Comparison of ENCODE assay signal across 24 cellular contexts in the genomic region with DNA sequence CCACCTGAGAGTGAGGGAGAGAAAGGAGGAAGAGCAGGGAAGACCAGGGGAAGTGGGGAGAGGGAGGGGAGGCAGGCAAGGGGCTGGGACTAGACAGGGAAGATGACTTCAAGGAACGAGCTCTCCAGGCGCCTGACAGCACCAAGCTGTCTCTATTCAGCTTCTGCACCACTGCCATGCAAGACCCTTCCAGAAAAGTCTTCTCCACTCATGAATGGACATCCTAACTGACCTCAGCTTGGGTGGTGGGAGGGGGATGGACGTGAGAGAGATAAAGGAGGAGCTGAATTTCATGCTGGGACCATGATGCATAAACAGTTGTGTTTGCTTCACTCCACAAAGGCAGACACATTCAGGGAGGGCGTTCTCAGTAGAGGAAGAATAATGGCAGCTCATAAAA.
DNase-seq lines count a peak whose midpoint lies in the region; ATAC-seq, FAIRE-seq and TF ChIP-seq lines count a peak whose summit lies in the region.
"Had no signal": no experiment of that assay in that cellular context is flagged by ENCODE, and none has a peak within 500 bp of the region (broad histone marks: within the 10 kb centered on the region; RNA-seq: fewer than 3 reads in every experiment).

No MANE protein-coding gene starts in this region.

- no peaks in the 10 kb centered on the region for H3K9me2 ChIP-seq in PC-9 (ENCODE audit: insufficient read depth)

- no peak for ATAC-seq in activated CD8-positive, alpha-beta memory T cell treated with anti-CD3 and anti-CD28 coated beads, Interleukin-2, amount 10 ng/mL, durations not matched to agents 7 days and 5 days
- ATAC-seq: CD8-positive, alpha-beta T cell; GM12878; HCT116; Panc1 had no signal

- 0 out of 2 replicates have a peak overlapping the region, but pooled peaks have one; percentile 1 for H3K4me2 ChIP-seq in PC-9
- H3K4me2 ChIP-seq: KMS-11 had no signal

- no peaks in the 10 kb centered on the region for H3K79me2 ChIP-seq in PC-9 (ENCODE audit: low read depth)

- H3K36me3 Mint-ChIP-seq in endodermal cell (ENCODE audit: low read depth) = no peaks in the 10 kb centered on the region
- no peaks in the 10 kb centered on the region for H3K36me3 Mint-ChIP-seq in activated CD8-positive, alpha-beta memory T cell treated with anti-CD3 and anti-CD28 coated beads, Interleukin-2, amount 10 ng/mL, durations not matched to agents 7 days and 5 days
- H3K36me3 Mint-ChIP-seq: CD8-positive, alpha-beta T cell; IgD-negative memory B cell had no signal

- H3K27ac ChIP-seq in PC-9 (no peak overlapping the region), endodermal cell (ENCODE audit: low read depth, low read length) (peak overlapping the region; percentile 42), spleen (no peak overlapping the region)
- H3K27ac ChIP-seq: C4-2B, KMS-11, RWPE1 had no signal

- no peaks in the 10 kb centered on the region for H4K20me1 ChIP-seq in PC-9 (ENCODE audit: insufficient read depth)

- BruUV-seq in PC-9 (replicated peaks; lab: Mats Ljungman, UMichigan) = no TSS peak

- POLR2A ChIA-PET in PC-9 (lab: Charles Lee; ENCODE audit: unreplicated experiment) = no interaction called here

- H3K4me1 ChIP-seq in PC-9 (replicated peaks; ENCODE audit: insufficient read depth) = peaks cover 14% of the 10 kb centered on the region
- H3K4me1 ChIP-seq in endodermal cell (ENCODE audit: control insufficient read depth, insufficient read depth, low read length) = no peaks in the 10 kb centered on the region
- H3K4me1 ChIP-seq in spleen = no peaks in the 10 kb centered on the region

- H3K9me3 ChIP-seq in PC-9 (ENCODE audit: insufficient read depth, low read depth) (peaks cover under 1% of the 10 kb centered on the region; the same call in 1 of the 2 replicates), endodermal cell (ENCODE audit: control insufficient read depth, low read length) (peaks cover 8% of the 10 kb centered on the region), spleen (peaks cover 0 to 16% (median 4%) of the 10 kb centered on the region in 8 donors)
- H3K9me3 ChIP-seq: Caco-2 had no signal

- H3F3A ChIP-seq in PC-9 (ENCODE audit: insufficient read depth, low read depth) = no peaks in the 10 kb centered on the region

- H3K4me1 Mint-ChIP-seq in endodermal cell = peaks cover 11% of the 10 kb centered on the region
- no peaks in the 10 kb centered on the region for H3K4me1 Mint-ChIP-seq in activated CD8-positive, alpha-beta memory T cell treated with anti-CD3 and anti-CD28 coated beads, Interleukin-2, amount 10 ng/mL, durations not matched to agents 7 days and 5 days
- H3K4me1 Mint-ChIP-seq: B cell had no signal

- H2AFZ ChIP-seq in PC-9 = no peak overlapping the region

- no peak overlapping the region for H3K4me3 Mint-ChIP-seq in endodermal cell
- H3K4me3 Mint-ChIP-seq in activated CD8-positive, alpha-beta memory T cell treated with anti-CD3 and anti-CD28 coated beads, Interleukin-2, amount 10 ng/mL, durations not matched to agents 7 days and 5 days = no peak overlapping the region
- H3K4me3 Mint-ChIP-seq: B cell; CD8-positive, alpha-beta T cell; IgD-negative memory B cell had no signal

- intact Hi-C loops in PC-9 (cut with micrococcal nuclease; ENCODE audit: unreplicated experiment) (no loop called here), spleen (cut with DNase I; ENCODE audit: low total_unique reads) (no loop called here)

- FAIRE-seq in urothelium cell line (lab: Jason Lieb, UNC) = peak; percentile 13
- FAIRE-seq: GM12878 had no signal

- TF ChIP-seq CTCF in PC-9 (conservative IDR thresholded peaks at IDR 0.05) (no peak), endodermal cell (conservative IDR thresholded peaks at IDR 0.05) (no peak), spleen (IDR thresholded peaks at IDR 0.05 in 8 of 11, conservative IDR thresholded peaks at IDR 0.05 in 3 of 11) (no peak)

- 81 to 87% methylated on average over 3 to 4 of the region's 4 CpGs for WGBS in endodermal cell (ENCODE audit: insufficient coverage in 1 of 2, insufficient read length in 1 of 2), 2 experiments
- 63 to 75% (median 69%) methylated on average over 4 of the region's 4 CpGs for WGBS in spleen, 5 donors

- H3K36me3 ChIP-seq in PC-9 (ENCODE audit: low read depth) (no peaks in the 10 kb centered on the region), endodermal cell (ENCODE audit: control insufficient read depth, insufficient read depth, low read length) (no peaks in the 10 kb centered on the region), spleen (no peaks in the 10 kb centered on the region)

- H3K27me3 ChIP-seq in PC-9 (ENCODE audit: insufficient read depth, low read depth) (no peaks in the 10 kb centered on the region), endodermal cell (ENCODE audit: control insufficient read depth, insufficient read depth, low read length, poor library complexity, severe bottlenecking) (no peaks in the 10 kb centered on the region), spleen (replicated peaks in 1 of 7) (no peaks in the 10 kb centered on the region)

- DNase-seq in NCI-H146 (lab: John Stamatoyannopoulos, UW) (peak; percentile 44), PC-9 (no peak), endodermal cell (no peak), urothelium cell line (ENCODE audit: low spot score) (no peak), NCI-H1105 treated with DMSO at 0.1 percent for 48 hours (lab: John Stamatoyannopoulos, UW) (no peak), spleen (no peak)
- no peak for DNase-seq in activated CD8-positive, alpha-beta memory T cell treated with anti-CD3 and anti-CD28 coated beads, Interleukin-2, amount 10 ng/mL, durations not matched to agents 7 days and 5 days
- DNase-seq: CD8-positive, alpha-beta T cell; GDM1; NCI-H1048; NCI-H1436; NCI-H2029; NCI-H446; NCI-H524 treated with DMSO at 0.1 percent for 48 hours; SHP77 had no signal

- H3K9me3 Mint-ChIP-seq in endodermal cell = peaks cover 28% of the 10 kb centered on the region
- H3K9me3 Mint-ChIP-seq in activated CD8-positive, alpha-beta memory T cell treated with anti-CD3 and anti-CD28 coated beads, Interleukin-2, amount 10 ng/mL, durations not matched to agents 7 days and 5 days (ENCODE audit: low read depth) = no peaks in the 10 kb centered on the region
- H3K9me3 Mint-ChIP-seq: CD8-positive, alpha-beta T cell had no signal

- CTCF ChIA-PET in PC-9 (lab: Charles Lee) = interaction anchor here (0.6 kb wide), 1 partner anchor 137 kb away, joined by 5 read pairs; no protein-coding TSS in a partner anchor
- CTCF ChIA-PET in activated CD8-positive, alpha-beta memory T cell treated with anti-CD3 and anti-CD28 coated beads, Interleukin-2, amount 10 ng/mL, durations not matched to agents 7 days and 5 days (lab: Charles Lee) = no interaction called here

- TF ChIP-seq POLR2A in spleen (IDR thresholded peaks at IDR 0.05) = no peak

- no peaks in the 10 kb centered on the region for H3K27me3 Mint-ChIP-seq in endodermal cell (ENCODE audit: insufficient read depth)
- H3K27me3 Mint-ChIP-seq in activated CD8-positive, alpha-beta memory T cell treated with anti-CD3 and anti-CD28 coated beads, Interleukin-2, amount 10 ng/mL, durations not matched to agents 7 days and 5 days = no peaks in the 10 kb centered on the region

- no peak overlapping the region for H3K9ac ChIP-seq in endodermal cell (ENCODE audit: extremely low read depth, low read length, poor library complexity, severe bottlenecking)
- H3K9ac ChIP-seq: KMS-11 had no signal

- no peak overlapping the region for H3K27ac Mint-ChIP-seq in endodermal cell
- no peak overlapping the region for H3K27ac Mint-ChIP-seq in activated CD8-positive, alpha-beta memory T cell treated with anti-CD3 and anti-CD28 coated beads, Interleukin-2, amount 10 ng/mL, durations not matched to agents 7 days and 5 days
- H3K27ac Mint-ChIP-seq: B cell, IgD-negative memory B cell had no signal

- no peak overlapping the region for H3K4me3 ChIP-seq in PC-9
- H3K4me3 ChIP-seq in endodermal cell (ENCODE audit: low read length) = no peak overlapping the region
- H3K4me3 ChIP-seq in spleen = no peak overlapping the region
- H3K4me3 ChIP-seq: GM12878 had no signal
